In genomic region chr22:30582788-30583575, GRCh38 we compare ENCODE assay signal across 14 cellular contexts. TPM values are rescaled to one million over a fixed set of nuclear protein-coding genes. Genes with fewer than 3 reads are reported as not detected.
A peak's percentile ranks its signal among the peaks of the same experiment; 100 is the strongest.
DNase-seq lines count a peak whose midpoint lies in the region; TF ChIP-seq lines count a peak whose summit lies in the region.
"Had no signal": no experiment of that assay in that cellular context is flagged by ENCODE, and none has a peak within 500 bp of the region (broad histone marks: within the 10 kb centered on the region; RNA-seq: fewer than 3 reads in every experiment).

No MANE protein-coding gene starts in this region.

- H3K27me3 ChIP-seq in MG63 = no peaks in the 10 kb centered on the region
- no peaks in the 10 kb centered on the region for H3K27me3 ChIP-seq in GM23248 (replicated peaks; ENCODE audit: insufficient read depth)
- H3K27me3 ChIP-seq: stomach had no signal

- H3K27ac ChIP-seq in caudate nucleus (ENCODE audit: low read depth, low read length) (peak overlapping the region; percentile 74), GM23248 (no peak overlapping the region)
- H3K27ac ChIP-seq: stomach had no signal

- no peak for TF ChIP-seq CTCF in CD14-positive monocyte (IDR thresholded peaks at IDR 0.05)
- no peak for TF ChIP-seq CTCF in neural crest cell (conservative IDR thresholded peaks at IDR 0.05)

- DNase-seq in CD14-positive monocyte (ENCODE audit: low spot score) (peak; percentile 22), caudate nucleus (lab: John Stamatoyannopoulos, UW) (peak in 47 of 61 donors; percentile 3 to 69 (median 36)), neural crest cell (ENCODE audit: low read depth, low spot score) (peak; percentile 32), MG63 (no peak), GM23248 (no peak)
- DNase-seq in stimulated activated CD8-positive, alpha-beta memory T cell treated with anti-CD3 and anti-CD28 coated beads, Interleukin-4, amount 100 ng/mL, for 48 hours = no peak
- DNase-seq: Caco-2; NCI-H510A; SIG-M5; stimulated activated CD4-positive, alpha-beta T cell treated with anti-CD3 and anti-CD28 coated beads, Interleukin-15, amount 100 ng/mL, for 24 hours; stomach; T-helper 2 cell had no signal

- peaks cover 89% of the 10 kb centered on the region for H3K36me3 ChIP-seq in MG63
- H3K36me3 ChIP-seq in GM23248 (ENCODE audit: low read depth) = peaks cover 39% of the 10 kb centered on the region

- H3K4me2 ChIP-seq in GM23248 (ENCODE audit: unreplicated experiment) = no peak overlapping the region

- intact Hi-C loops in CD14-positive monocyte (cut with micrococcal nuclease) = no loop called here

- H3K79me2 ChIP-seq in GM23248 (ENCODE audit: insufficient read depth) = peaks cover 5% of the 10 kb centered on the region; the same call in 1 of the 2 replicates

- H2AFZ ChIP-seq in GM23248 = no peak overlapping the region

- H3K36me3 Mint-ChIP-seq in CD14-positive monocyte (peaks cover 90 to 100% of the 10 kb centered on the region in 2 donors), neural crest cell (ENCODE audit: low read depth) (peaks cover 3% of the 10 kb centered on the region)

- H3K4me1 ChIP-seq in GM23248 (ENCODE audit: insufficient read depth) = no peaks in the 10 kb centered on the region
- H3K4me1 ChIP-seq: Caco-2, stomach had no signal

- whole genome bisulfite sequencing in GM23248 (ENCODE audit: low coverage in 1 of 2, low lambda C conversion rate in 2 of 2, missing lambda C conversion rate in 2 of 2), 2 experiments = 77 to 81% methylated on average over 14 of the region's 14 CpGs

- no peaks in the 10 kb centered on the region for H3K9me3 ChIP-seq in MG63
- H3K9me3 ChIP-seq in GM23248 (ENCODE audit: low read depth) = no peaks in the 10 kb centered on the region
- H3K9me3 ChIP-seq: Caco-2, stomach had no signal

- H3K9ac ChIP-seq in GM23248 = no peak overlapping the region

- H3K27me3 Mint-ChIP-seq in CD14-positive monocyte (ENCODE audit: low read depth in 3 of 3) (peaks cover 0 to under 1% (median 0%) of the 10 kb centered on the region in 3 donors), neural crest cell (ENCODE audit: low read depth) (no peaks in the 10 kb centered on the region)

- H3K9me3 Mint-ChIP-seq in CD14-positive monocyte (no peaks in the 10 kb centered on the region), neural crest cell (no peaks in the 10 kb centered on the region)

- H4K20me1 ChIP-seq in GM23248 (ENCODE audit: insufficient read depth) = no peaks in the 10 kb centered on the region

- H3K4me3 Mint-ChIP-seq in CD14-positive monocyte (no peak overlapping the region), neural crest cell (peak overlapping the region; percentile 20)

- H3K9me2 ChIP-seq in GM23248 (ENCODE audit: insufficient read depth) = no peaks in the 10 kb centered on the region

- H3K27ac Mint-ChIP-seq in CD14-positive monocyte = peak overlapping the region in 1 of 7 donors; percentile 32
- H3K27ac Mint-ChIP-seq in neural crest cell (ENCODE audit: unreplicated experiment) = peak overlapping the region; percentile 93

- H3K4me3 ChIP-seq in MG63 = no peak overlapping the region
- H3K4me3 ChIP-seq in GM23248 = no peak overlapping the region
- H3K4me3 ChIP-seq: stomach had no signal

- H3K4me1 Mint-ChIP-seq in CD14-positive monocyte (no peaks in the 10 kb centered on the region), neural crest cell (peaks cover 11% of the 10 kb centered on the region)

- in situ Hi-C loops in GM23248 (cut with MboI) = no loop called here

- H3F3A ChIP-seq in GM23248 (ENCODE audit: insufficient read depth) = no peaks in the 10 kb centered on the region

RNA-seq across cellular contexts. Expression of gene GAL3ST1, which starts 8.5 kb away (rescaled TPM):
- polyA plus RNA-seq in CD14-positive monocyte = not detected
- 7.3 and 8.8 TPM in 2 replicates for total RNA-seq in neural crest cell
- not detected in 2 replicates for total RNA-seq in MG63 (2014; rRNA removed; shearing (Covaris generic); ENCODE audit: low replicate concordance)
- not detected in 2 replicates for total RNA-seq in GM23248 (2014; rRNA removed; shearing (Covaris generic))
- polyA plus RNA-seq in GM23248 (2016; fragmentation: Nextera tagmentation; extraction: Ambion mirVana) = not detected in 2 replicates
- total RNA-seq: HT1080, pulmonary artery endothelial cell had no signal

RNA-seq across cellular contexts. Expression of gene PES1, which starts 8.7 kb away (rescaled TPM):
- polyA plus RNA-seq in CD14-positive monocyte (10 to 100 TPM; 32.2 to 36.6 TPM), GM23248 (2016; fragmentation: Nextera tagmentation; extraction: Ambion mirVana) (67.8 and 74.1 TPM in 2 replicates)
- total RNA-seq in neural crest cell = 107 and 115 TPM in 2 replicates
- total RNA-seq in MG63 (2014; rRNA removed; shearing (Covaris generic); ENCODE audit: low replicate concordance) = 150 and 165 TPM in 2 replicates
- total RNA-seq in GM23248 (2014; rRNA removed; shearing (Covaris generic)) = 63.2 and 83.7 TPM in 2 replicates

RNA-seq across cellular contexts. Expression of gene TCN2, which starts 24.0 kb away (rescaled TPM):
- polyA plus RNA-seq in CD14-positive monocyte (10 to 100 TPM; 45.0 to 51.7 TPM), GM23248 (2016; fragmentation: Nextera tagmentation; extraction: Ambion mirVana) (4.5 and 4.8 TPM in 2 replicates)
- total RNA-seq in neural crest cell = 16.2 and 17.4 TPM in 2 replicates
- 1.2 TPM in 1 of 2 replicates, not detected in the other for total RNA-seq in MG63 (2014; rRNA removed; shearing (Covaris generic); ENCODE audit: low replicate concordance)
- 5.3 and 8.1 TPM in 2 replicates for total RNA-seq in GM23248 (2014; rRNA removed; shearing (Covaris generic))

RNA-seq across cellular contexts. Expression of gene SEC14L6, which starts 36.4 kb away (rescaled TPM):
- polyA plus RNA-seq in CD14-positive monocyte (not detected), GM23248 (2016; fragmentation: Nextera tagmentation; extraction: Ambion mirVana) (not detected in 2 replicates)
- 3.3 and 3.6 TPM in 2 replicates for total RNA-seq in neural crest cell
- not detected in 2 replicates for total RNA-seq in MG63 (2014; rRNA removed; shearing (Covaris generic); ENCODE audit: low replicate concordance)
- total RNA-seq in GM23248 (2014; rRNA removed; shearing (Covaris generic)) = not detected in 2 replicates
- total RNA-seq: HT1080, pulmonary artery endothelial cell had no signal

RNA-seq across cellular contexts. Expression of gene SLC35E4, which starts 52.6 kb away (rescaled TPM):
- polyA plus RNA-seq in CD14-positive monocyte = 1 to 10 TPM; 1.4 to 2.4 TPM
- total RNA-seq in neural crest cell = 4.4 and 4.5 TPM in 2 replicates
- total RNA-seq in MG63 (2014; rRNA removed; shearing (Covaris generic); ENCODE audit: low replicate concordance) = 11.3 and 12.5 TPM in 2 replicates
- 12.9 and 16.4 TPM in 2 replicates for total RNA-seq in GM23248 (2014; rRNA removed; shearing (Covaris generic))
- polyA plus RNA-seq in GM23248 (2016; fragmentation: Nextera tagmentation; extraction: Ambion mirVana) = 8.5 and 9.1 TPM in 2 replicates

Comparison
In these comparisons a context has a peak if more than half of its experiments do, and no peak if none do; other contexts are left out.
1. DNase-seq: peak in CD14-positive monocyte (single experiment), caudate nucleus (47 of 61) and neural crest cell (single experiment); none in MG63 (single experiment), stimulated activated CD8-positive, alpha-beta memory T cell treated with anti-CD3 and anti-CD28 coated beads, Interleukin-4, amount 100 ng/mL, for 48 hours (single experiment) and GM23248 (single experiment).